In genomic region chr11:102724904-102725515, GRCh38 we compare ENCODE assay signal across 32 cellular contexts. TPM values are rescaled to one million over a fixed set of nuclear protein-coding genes. Genes with fewer than 3 reads are reported as not detected.
DNase-seq lines count a peak whose midpoint lies in the region; ATAC-seq and TF ChIP-seq lines count a peak whose summit lies in the region.
"Had no signal": no experiment of that assay in that cellular context is flagged by ENCODE, and none has a peak within 500 bp of the region (broad histone marks: within the 10 kb centered on the region; RNA-seq: fewer than 3 reads in every experiment).

Gene MMP8 (minus strand): TSS chr11:102724954. CDS start chr11:102724855, 99 bp downstream.

- H3K27ac ChIP-seq in psoas muscle: no peak within 1 kb of the TSS
- H3K27ac ChIP-seq: ascending aorta, C4-2B, suprapubic skin had no signal

- intact Hi-C loops in psoas muscle (cut with DNase I): no loop called here

- ATAC-seq in psoas muscle: no peak
- ATAC-seq: activated naive CD4-positive, alpha-beta T cell treated with anti-CD3 and anti-CD28 coated beads, Interleukin-2, amount 50 U/mL, for 72 hours; sciatic nerve; stimulated activated naive B cell treated with anti-CD40 and anti-IgM and Interleukin-4, amounts not matched to agents 10 μg/mL and 1 μg/mL and 100 μg/mL, for 72 hours; T-helper 17 cell had no signal

- peak; percentile 70 for DNase-seq in COLO829 (ENCODE audit: low spot score)
- DNase-seq in NCI-H226: peak; percentile 33
- DNase-seq in astrocyte of the spinal cord (ENCODE audit: low read depth, low spot score): peak; percentile 47
- no peak for DNase-seq in neural crest cell (ENCODE audit: low read depth, low spot score)
- DNase-seq in psoas muscle: no peak
- DNase-seq in OCI-M1 (lab: John Stamatoyannopoulos, UW): no peak
- DNase-seq in activated effector memory CD4-positive, alpha-beta T cell treated with Interleukin-2 at 50 U/mL for 16 hours: no peak
- DNase-seq in ACHN: no peak
- DNase-seq: activated CD4-positive, alpha-beta memory T cell treated with anti-CD3 and anti-CD28 coated beads, Interleukin-2, amount 10 ng/mL, durations not matched to agents 7 days and 5 days; activated CD4-positive, CD25-positive, alpha-beta regulatory T cell treated with anti-CD3 and anti-CD28 coated beads, Interleukin-2, amount 50 U/mL, for 72 hours; activated CD8-positive, alpha-beta memory T cell treated with anti-CD3 and anti-CD28 coated beads, Interleukin-2, amount 50 U/mL, for 48 hours; Calu3; cerebellar nuclear complex; dorsolateral prefrontal cortex; NCI-H1105 treated with DMSO at 0.1 percent for 48 hours; NCI-H2029; NCI-H69; SK-N-SH; stimulated activated CD4-positive, alpha-beta T cell treated with anti-CD3 and anti-CD28 coated beads, Interleukin-15, amount 100 ng/mL, for 24 hours; stimulated activated naive B cell treated with anti-CD40 and anti-IgM and Interleukin-4, amounts not matched to agents 10 μg/mL and 1 μg/mL and 100 μg/mL, for 72 hours; T-helper 17 cell had no signal

- no peak for TF ChIP-seq CTCF in astrocyte of the spinal cord (IDR thresholded peaks at IDR 0.05; ENCODE audit: low read depth, low read length)
- TF ChIP-seq CTCF in neural crest cell (conservative IDR thresholded peaks at IDR 0.05): no peak
- no peak for TF ChIP-seq CTCF in psoas muscle (IDR thresholded peaks at IDR 0.05)

- no peaks in the 10 kb centered on the region for H3K27me3 Mint-ChIP-seq in neural crest cell (ENCODE audit: low read depth)

- in situ Hi-C loops in astrocyte of the spinal cord (cut with HindIII; ENCODE audit: low sequenced_read_pairs) (no loop called here), ACHN (cut with HindIII; ENCODE audit: low pct_ligation_motif_present, low pct_unique_long_range_greater_than_20kb, low sequenced_read_pairs) (no loop called here)

- no peaks in the 10 kb centered on the region for H3K4me1 ChIP-seq in psoas muscle
- H3K4me1 ChIP-seq: ascending aorta, HAP-1, suprapubic skin had no signal

- peak within 1 kb of the TSS; percentile 65 for H3K27ac Mint-ChIP-seq in neural crest cell (ENCODE audit: unreplicated experiment)
- H3K27ac Mint-ChIP-seq: activated CD4-positive, alpha-beta memory T cell treated with anti-CD3 and anti-CD28 coated beads, Interleukin-2, amount 10 ng/mL, durations not matched to agents 7 days and 5 days; activated naive CD4-positive, alpha-beta T cell treated with anti-CD3 and anti-CD28 coated beads, Interleukin-2, amount 50 U/mL, for 72 hours; stimulated activated naive B cell treated with anti-CD40 and anti-IgM and Interleukin-4, amounts not matched to agents 10 μg/mL and 1 μg/mL and 100 μg/mL, for 72 hours; T-helper 17 cell had no signal

- 27 to 36% (median 35%) methylated on average over 2 of the region's 2 CpGs for WGBS in psoas muscle, 3 donors

- H3K9me3 ChIP-seq in psoas muscle: no peaks in the 10 kb centered on the region
- H3K9me3 ChIP-seq: ascending aorta, HAP-1, SK-N-SH, suprapubic skin had no signal

- no peaks in the 10 kb centered on the region for H3K36me3 Mint-ChIP-seq in neural crest cell (ENCODE audit: low read depth)
- H3K36me3 Mint-ChIP-seq: activated naive CD4-positive, alpha-beta T cell treated with anti-CD3 and anti-CD28 coated beads, Interleukin-2, amount 50 U/mL, for 72 hours; stimulated activated naive B cell treated with anti-CD40 and anti-IgM and Interleukin-4, amounts not matched to agents 10 μg/mL and 1 μg/mL and 100 μg/mL, for 72 hours had no signal

- no peaks in the 10 kb centered on the region for H3K27me3 ChIP-seq in psoas muscle (ENCODE audit: insufficient read depth in 3 of 3, low read length in 2 of 3)
- H3K27me3 ChIP-seq: ascending aorta, suprapubic skin had no signal

- no peaks in the 10 kb centered on the region for H3K36me3 ChIP-seq in psoas muscle (ENCODE audit: insufficient read depth in 1 of 2, low read depth in 1 of 2)
- H3K36me3 ChIP-seq: ascending aorta, HAP-1, suprapubic skin had no signal

- no peak within 1 kb of the TSS for H3K4me3 Mint-ChIP-seq in neural crest cell
- H3K4me3 Mint-ChIP-seq: activated CD4-positive, alpha-beta memory T cell treated with anti-CD3 and anti-CD28 coated beads, Interleukin-2, amount 10 ng/mL, durations not matched to agents 7 days and 5 days; stimulated activated naive B cell treated with anti-CD40 and anti-IgM and Interleukin-4, amounts not matched to agents 10 μg/mL and 1 μg/mL and 100 μg/mL, for 72 hours; T-helper 17 cell had no signal

- peaks cover 7% of the 10 kb centered on the region for H3K9me3 Mint-ChIP-seq in neural crest cell
- H3K9me3 Mint-ChIP-seq: activated CD4-positive, alpha-beta memory T cell treated with anti-CD3 and anti-CD28 coated beads, Interleukin-2, amount 10 ng/mL, durations not matched to agents 7 days and 5 days; stimulated activated naive B cell treated with anti-CD40 and anti-IgM and Interleukin-4, amounts not matched to agents 10 μg/mL and 1 μg/mL and 100 μg/mL, for 72 hours had no signal

- H3K4me3 ChIP-seq in astrocyte of the spinal cord (ENCODE audit: low read depth, low read length) (no peak within 1 kb of the TSS), psoas muscle (no peak within 1 kb of the TSS)
- H3K4me3 ChIP-seq: ascending aorta, dorsolateral prefrontal cortex, HAP-1, lung, suprapubic skin had no signal

- peaks cover 8% of the 10 kb centered on the region for H3K4me1 Mint-ChIP-seq in neural crest cell
- H3K4me1 Mint-ChIP-seq: activated CD4-positive, alpha-beta memory T cell treated with anti-CD3 and anti-CD28 coated beads, Interleukin-2, amount 10 ng/mL, durations not matched to agents 7 days and 5 days; stimulated activated naive B cell treated with anti-CD40 and anti-IgM and Interleukin-4, amounts not matched to agents 10 μg/mL and 1 μg/mL and 100 μg/mL, for 72 hours; T-helper 17 cell had no signal

RNA-seq across cellular contexts. Expression of gene MMP8, which starts in this region (rescaled TPM):
- total RNA-seq in neural crest cell (not detected in 2 replicates), psoas muscle (under 1 TPM in 2 of 4 donors, not detected in 2; 0.12 to 0.59 TPM)
- polyA plus RNA-seq in psoas muscle: under 1 TPM; 0.03 to 0.04 (median 0.04) TPM
- total RNA-seq: activated CD4-positive, alpha-beta memory T cell treated with anti-CD3 and anti-CD28 coated beads, Interleukin-2, amount 10 ng/mL, durations not matched to agents 7 days and 5 days; activated naive CD4-positive, alpha-beta T cell treated with anti-CD3 and anti-CD28 coated beads, Interleukin-2, amount 50 U/mL, for 72 hours; ascending aorta; Calu3; Daoy; mucosa of gallbladder; T-helper 17 cell; ureter had no signal
- polyA plus RNA-seq: neural cell had no signal

Comparison
In these comparisons a context has a peak if more than half of its experiments do, and no peak if none do; other contexts are left out.
1. DNase-seq: peak in COLO829 (single experiment), NCI-H226 (single experiment) and astrocyte of the spinal cord (single experiment); none in neural crest cell (single experiment), psoas muscle (0 of 2), OCI-M1 (single experiment), activated effector memory CD4-positive, alpha-beta T cell treated with Interleukin-2 at 50 U/mL for 16 hours (single experiment) and ACHN (single experiment).